In genomic region chr19:38213911-38214625, GRCh38 we compare ENCODE assay signal across 8 cellular contexts. TPM values are rescaled to one million over a fixed set of nuclear protein-coding genes. Genes with fewer than 3 reads are reported as not detected.
DNase-seq lines count a peak whose midpoint lies in the region; ATAC-seq and TF ChIP-seq lines count a peak whose summit lies in the region.

No MANE protein-coding gene starts in this region.

- no peak overlapping the region for H2BK5ac ChIP-seq in IMR-90 (ENCODE audit: low read depth, low read length, poor library complexity, severe bottlenecking)

- no peak overlapping the region for H3K56ac ChIP-seq in IMR-90 (ENCODE audit: extremely low read depth, insufficient read depth, low read length)

- H3K14ac ChIP-seq in IMR-90 (replicated peaks; ENCODE audit: low read depth, low read length): no peak overlapping the region; the same call in 1 of the 2 replicates

- H3K79me1 ChIP-seq in IMR-90 (ENCODE audit: low read depth in 1 of 2, low read length in 2 of 2): peaks cover 0 to 9% of the 10 kb centered on the region in 2 experiments; a peak in 2 of 4 replicates

- peaks cover 2% of the 10 kb centered on the region; the same call in 1 of the 2 replicates for H3K36me3 ChIP-seq in IMR-90 (ENCODE audit: control insufficient read depth, insufficient read depth, low read length)

- in situ Hi-C loops in IMR-90 (cut with MboI; ENCODE audit: low sequenced_read_pairs): no loop called here

- H3K4me1 ChIP-seq in IMR-90 (ENCODE audit: control insufficient read depth, insufficient read depth, low read length): peaks cover 14% of the 10 kb centered on the region

- H2BK15ac ChIP-seq in IMR-90 (ENCODE audit: low read depth, low read length): no peak overlapping the region

- H2BK120ac ChIP-seq in IMR-90 (ENCODE audit: low read depth, low read length): no peak overlapping the region

- H3K27ac ChIP-seq in IMR-90 (ENCODE audit: insufficient read depth, low read length): no peak overlapping the region

- H4K5ac ChIP-seq in IMR-90 (ENCODE audit: low read depth, low read length): no peak overlapping the region

- dilution Hi-C loops in IMR-90 (cut with HindIII; ENCODE audit: low sequenced_read_pairs, unreplicated experiment): no loop called here

- H2AK5ac ChIP-seq in IMR-90 (ENCODE audit: low read depth, low read length): no peak overlapping the region

- peaks cover 9% of the 10 kb centered on the region for H3K9me1 ChIP-seq in IMR-90 (ENCODE audit: insufficient read depth, low read length)

- ATAC-seq in IMR-90 (ENCODE audit: low read depth) (no peak), HG02763 (IDR thresholded peaks at IDR 0.05; ENCODE audit: unreplicated experiment) (no peak), GM21825 (IDR thresholded peaks at IDR 0.05; ENCODE audit: unreplicated experiment) (no peak)

- no peak overlapping the region; the same call in 1 of the 2 replicates for H3K4ac ChIP-seq in IMR-90 (ENCODE audit: low read depth, low read length)

- H3K9me3 ChIP-seq in IMR-90 (ENCODE audit: control insufficient read depth, insufficient read depth, low read length): no peaks in the 10 kb centered on the region

- TF ChIP-seq CTCF in IMR-90 (conservative IDR thresholded peaks at IDR 0.05; ENCODE audit: low read depth, low read length): no peak

- no peak overlapping the region for H3K9ac ChIP-seq in IMR-90 (ENCODE audit: low read depth, low read length)

- DNase-seq in GDM1 (lab: John Stamatoyannopoulos, UW) (peak; percentile 56), IMR-90 (peak; percentile 61), fibroblast of peridontal ligament (ENCODE audit: extremely low read depth) (peak; percentile 72), NCI-H187 (lab: John Stamatoyannopoulos, UW) (no peak)
- peak; percentile 39 to 56 for DNase-seq in activated CD8-positive, alpha-beta memory T cell treated with anti-CD3 and anti-CD28 coated beads for 1 hour (ENCODE audit: extremely low read depth in 1 of 2, low read depth in 1 of 2)
- DNase-seq in stimulated activated CD8-positive, alpha-beta memory T cell treated with anti-CD3 and anti-CD28 coated beads, Interleukin-15, amount 100 ng/mL, for 48 hours (ENCODE audit: low read depth in 2 of 2): peak; percentile 78 to 82

- WGBS in IMR-90 (ENCODE audit: extremely low coverage in 2 of 2, insufficient read length in 1 of 2), 2 experiments: 70% methylated on average over 20 of the region's 24 CpGs; no CpG with 5 or more reads in 1 of the 2 experiments

- H4K8ac ChIP-seq in IMR-90 (ENCODE audit: low read depth in 2 of 2, low read length in 2 of 2): no peak overlapping the region

- no peak overlapping the region for H3K4me3 ChIP-seq in IMR-90 (ENCODE audit: insufficient read depth, low read depth, low read length)

- CTCF ChIA-PET in IMR-90 (lab: Yijun Ruan, JAX): no interaction called here

- no peak for TF ChIP-seq POLR2A in IMR-90 (IDR thresholded peaks at IDR 0.05; ENCODE audit: low read depth, low read length)

- POLR2A ChIA-PET in IMR-90 (lab: Charles Lee; ENCODE audit: unreplicated experiment): no interaction called here

- no peaks in the 10 kb centered on the region for H3K27me3 ChIP-seq in IMR-90 (ENCODE audit: control insufficient read depth, insufficient read depth, low read length)

- H2AK9ac ChIP-seq in IMR-90 (replicated peaks; ENCODE audit: low read depth, low read length, poor library complexity): peak overlapping the region; percentile 76

- H2BK20ac ChIP-seq in IMR-90 (ENCODE audit: low read depth, low read length): no peak overlapping the region

- no peak overlapping the region for H3K18ac ChIP-seq in IMR-90 (ENCODE audit: low read depth, low read length)

- no peak overlapping the region for H3K23ac ChIP-seq in IMR-90 (ENCODE audit: low read depth, low read length)

- intact Hi-C loops in IMR-90 (cut with micrococcal nuclease): no loop called here

- H2AFZ ChIP-seq in IMR-90 (replicated peaks; ENCODE audit: low read length, poor library complexity): peak overlapping the region; percentile 56

- no peak for TF ChIP-seq RAD21 in IMR-90 (IDR thresholded peaks at IDR 0.05; ENCODE audit: low read length)

- BruUV-seq in IMR-90 (replicated peaks; lab: Mats Ljungman, UMichigan): no TSS peak

- no peak overlapping the region for H3K4me2 ChIP-seq in IMR-90 (ENCODE audit: low read depth, low read length)

- peaks cover 12% of the 10 kb centered on the region for H4K20me1 ChIP-seq in IMR-90 (ENCODE audit: insufficient read depth, low read length)

- H4K91ac ChIP-seq in IMR-90 (ENCODE audit: insufficient read depth, low read depth, low read length): no peak overlapping the region

TF ChIP-seq in IMR-90, 13 proteins besides CTCF, POLR2A, EP300 and RAD21:
- TF ChIP-seq MAZ (IDR thresholded peaks at IDR 0.05; ENCODE audit: borderline replicate concordance, low read depth, low read length) (peak; percentile 3; the same call in 1 of the 2 replicates), CHD1 (IDR thresholded peaks at IDR 0.05; ENCODE audit: low read depth, low read length) (no peak), FOS (IDR thresholded peaks at IDR 0.05; ENCODE audit: low read depth, low read length) (peak; percentile 40; the same call in 1 of the 2 replicates), CEBPB (IDR thresholded peaks at IDR 0.05; ENCODE audit: low read depth, low read length) (peak; percentile 18; the same call in 1 of the 2 replicates)
- TF ChIP-seq, protein P1, sequence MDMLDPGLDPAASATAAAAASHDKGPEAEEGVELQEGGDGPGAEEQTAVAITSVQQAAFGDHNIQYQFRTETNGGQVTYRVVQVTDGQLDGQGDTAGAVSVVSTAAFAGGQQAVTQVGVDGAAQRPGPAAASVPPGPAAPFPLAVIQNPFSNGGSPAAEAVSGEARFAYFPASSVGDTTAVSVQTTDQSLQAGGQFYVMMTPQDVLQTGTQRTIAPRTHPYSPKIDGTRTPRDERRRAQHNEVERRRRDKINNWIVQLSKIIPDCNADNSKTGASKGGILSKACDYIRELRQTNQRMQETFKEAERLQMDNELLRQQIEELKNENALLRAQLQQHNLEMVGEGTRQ (IDR thresholded peaks at IDR 0.05; ENCODE audit: low read depth, low read length): no peak; the same call in 1 of the 2 replicates

RNA-seq across cellular contexts. Expression of gene DPF1, which starts 10.0 kb away (rescaled TPM):
- total RNA-seq in IMR-90 (2012; rRNA removed): 3.2 and 4.2 TPM in 2 replicates
- polyA plus RNA-seq in IMR-90 (2012; rRNA removed): 5.5 and 6.3 TPM in 2 replicates
- polyA plus RNA-seq in IMR-90 (2012; cell fraction: cytosol; rRNA removed): 3.5 and 3.9 TPM in 2 replicates
- 9.4 and 15.8 TPM in 2 replicates for polyA plus RNA-seq in IMR-90 (2012; cell fraction: nucleus; rRNA removed; ENCODE audit: low replicate concordance)

RNA-seq across cellular contexts. Expression of gene PPP1R14A, which starts 42.1 kb away (rescaled TPM):
- total RNA-seq in IMR-90 (2012; rRNA removed): not detected in 2 replicates
- polyA plus RNA-seq in IMR-90 (2012; rRNA removed): 0.84 and 2.0 TPM in 2 replicates
- polyA plus RNA-seq in IMR-90 (2012; cell fraction: cytosol; rRNA removed): 5.4 and 10.2 TPM in 2 replicates
- 2.1 and 3.5 TPM in 2 replicates for polyA plus RNA-seq in IMR-90 (2012; cell fraction: nucleus; rRNA removed; ENCODE audit: low replicate concordance)

RNA-seq across cellular contexts. Expression of gene SPINT2, which starts 50.3 kb away (rescaled TPM):
- total RNA-seq in IMR-90 (2012; rRNA removed): 0.28 and 0.54 TPM in 2 replicates
- 1.2 and 2.2 TPM in 2 replicates for polyA plus RNA-seq in IMR-90 (2012; rRNA removed)
- 1.2 and 1.8 TPM in 2 replicates for polyA plus RNA-seq in IMR-90 (2012; cell fraction: cytosol; rRNA removed)
- polyA plus RNA-seq in IMR-90 (2012; cell fraction: nucleus; rRNA removed; ENCODE audit: low replicate concordance): 1.2 and 1.3 TPM in 2 replicates

Comparison
In these comparisons a context has a peak if more than half of its experiments do, and no peak if none do; other contexts are left out.
1. DNase-seq: peak in GDM1 (single experiment), IMR-90 (single experiment), activated CD8-positive, alpha-beta memory T cell treated with anti-CD3 and anti-CD28 coated beads for 1 hour (2 of 2), fibroblast of peridontal ligament (single experiment) and stimulated activated CD8-positive, alpha-beta memory T cell treated with anti-CD3 and anti-CD28 coated beads, Interleukin-15, amount 100 ng/mL, for 48 hours (2 of 2); none in NCI-H187 (0 of 2).